Comparison of ENCODE assay signal across 10 cellular contexts in genomic region chr12:124380793-124381453, GRCh38.
DNase-seq lines count a peak whose midpoint lies in the region; ATAC-seq and TF ChIP-seq lines count a peak whose summit lies in the region.
"Had no signal": no experiment of that assay in that cellular context is flagged by ENCODE, and none has a peak within 500 bp of the region (broad histone marks: within the 10 kb centered on the region; RNA-seq: fewer than 3 reads in every experiment).

No MANE protein-coding gene starts in this region.

- H3K27ac ChIP-seq in hepatocyte = peak overlapping the region; percentile 95
- peak overlapping the region in 19 of 21 experiments; percentile 38 to 83 (median 74) for H3K27ac ChIP-seq in skin epidermis

- no peak for ATAC-seq in GM19023 (IDR thresholded peaks at IDR 0.05; ENCODE audit: unreplicated experiment)

- H2AFZ ChIP-seq in hepatocyte = no peak overlapping the region

- no peak overlapping the region for H3K4me2 ChIP-seq in hepatocyte

- H3K36me3 ChIP-seq in hepatocyte (replicated peaks; ENCODE audit: insufficient read depth, low read depth) = no peaks in the 10 kb centered on the region

- no peaks in the 10 kb centered on the region for H3K9me2 ChIP-seq in hepatocyte (replicated peaks; ENCODE audit: insufficient read depth)

- no peak for TF ChIP-seq CTCF in hepatocyte (IDR thresholded peaks at IDR 0.05; ENCODE audit: poor library complexity)

- peaks cover 10% of the 10 kb centered on the region for H3K79me2 ChIP-seq in hepatocyte

- peaks cover 13% of the 10 kb centered on the region for H3K4me1 ChIP-seq in hepatocyte (ENCODE audit: insufficient read depth)

- DNase-seq in EH (ENCODE audit: low read depth) (peak; percentile 36), UCSD-AML1 (lab: John Stamatoyannopoulos, UW; ENCODE audit: unreplicated experiment) (peak; percentile 17), hepatocyte (ENCODE audit: low spot score) (no peak), dedifferentiated amniotic fluid mesenchymal stem cell (ENCODE audit: extremely low spot score) (no peak), activated gamma-delta T cell treated with Interleukin-2 at 50 U/mL for 16 hours (no peak), NCI-H2196 (lab: John Stamatoyannopoulos, UW; ENCODE audit: unreplicated experiment) (no peak)
- DNase-seq: foreskin melanocyte, NCI-H1436 had no signal

- peaks cover 9% of the 10 kb centered on the region for H4K20me1 ChIP-seq in hepatocyte (ENCODE audit: insufficient read depth, poor library complexity, severe bottlenecking)

- no peaks in the 10 kb centered on the region for H3K27me3 ChIP-seq in hepatocyte

- H3K4me3 ChIP-seq in hepatocyte (no peak overlapping the region), skin epidermis (no peak overlapping the region)

- H3K9me3 ChIP-seq in hepatocyte (ENCODE audit: low read depth) = no peaks in the 10 kb centered on the region

- WGBS in hepatocyte (ENCODE audit: low lambda C conversion rate, missing lambda C conversion rate) = 76% methylated on average over 8 of the region's 8 CpGs

Comparison
In these comparisons a context has a peak if more than half of its experiments do, and no peak if none do; other contexts are left out.
1. DNase-seq: peak in EH (single experiment) and UCSD-AML1 (single experiment); none in hepatocyte (single experiment), dedifferentiated amniotic fluid mesenchymal stem cell (single experiment), activated gamma-delta T cell treated with Interleukin-2 at 50 U/mL for 16 hours (single experiment) and NCI-H2196 (single experiment).